9 cellular contexts compared by ENCODE assay signal in genomic region chr17:27319536-27320221, GRCh38. TPM values are rescaled to one million over a fixed set of nuclear protein-coding genes. Genes with fewer than 3 reads are reported as not detected.
DNase-seq lines count a peak whose midpoint lies in the region; ATAC-seq, FAIRE-seq and TF ChIP-seq lines count a peak whose summit lies in the region.
"Had no signal": no experiment of that assay in that cellular context is flagged by ENCODE, and none has a peak within 500 bp of the region (broad histone marks: within the 10 kb centered on the region; RNA-seq: fewer than 3 reads in every experiment).

No MANE protein-coding gene starts in this region.

- H2AFZ ChIP-seq in GM12878 (ENCODE audit: control insufficient read depth, low read depth, low read length) = no peak overlapping the region

- no peak for TF ChIP-seq RAD21 in GM12878 (IDR thresholded peaks at IDR 0.05; ENCODE audit: insufficient read depth, low read depth, low read length)

- 84% methylated on average over 4 of the region's 4 CpGs for WGBS in GM12878 (ENCODE audit: insufficient coverage, insufficient replicate concordance, low lambda C conversion rate, missing lambda C conversion rate)

- no peaks in the 10 kb centered on the region for H3K4me1 ChIP-seq in GM12878 (ENCODE audit: control insufficient read depth, insufficient read depth, low read length)

- no peak overlapping the region for H3K27ac ChIP-seq in GM12878 (ENCODE audit: control insufficient read depth, insufficient read depth)
- H3K27ac ChIP-seq in temporal lobe (ENCODE audit: low read depth, low read length) = peak overlapping the region; percentile 4

- H3K4me3 ChIP-seq in GM12878 = no peak overlapping the region

- DNase-seq in NCI-H1092 treated with DMSO at 0.1 percent for 48 hours (lab: John Stamatoyannopoulos, UW) = peak; percentile 67
- no peak for DNase-seq in GM12878 (ENCODE audit: low read depth, low spot score)
- peak; percentile 57 to 76 for DNase-seq in left colon
- DNase-seq in stimulated activated naive CD4-positive, alpha-beta T cell treated with Interleukin-2 at 50 U/mL for 16 hours (lab: John Stamatoyannopoulos, UW) = no peak
- DNase-seq: activated B cell treated with CpG ODN at 0.5 μM for 24 hours had no signal

- CTCF ChIA-PET in GM12878 (lab: Yijun Ruan, JAX) = interaction anchor here (0.6 to 1.8 kb wide), 5 partner anchors 14 to 113 kb away, joined by 3 to 7 read pairs (median 4); no protein-coding TSS in a partner anchor

- no peak for FAIRE-seq in GM12878 (lab: Jason Lieb, UNC)

- no peak for TF ChIP-seq POLR2A in GM12878 (IDR thresholded peaks at IDR 0.05; ENCODE audit: low read depth, low read length)

- no peaks in the 10 kb centered on the region for H3K9me3 ChIP-seq in GM12878 (replicated peaks; ENCODE audit: control insufficient read depth, insufficient read depth, low read length)

- H4K20me1 ChIP-seq in GM12878 (ENCODE audit: control insufficient read depth, insufficient read depth) = no peaks in the 10 kb centered on the region

- BruUV-seq in GM12878 (replicated peaks; lab: Mats Ljungman, UMichigan) = no TSS peak

- POLR2A ChIA-PET in GM12878 (lab: Charles Lee) = interaction anchor here (0.5 to 1.2 kb wide), 3 partner anchors 8 to 21 kb away, joined by 3 to 6 read pairs (median 4); no protein-coding TSS in a partner anchor

- intact Hi-C loops in GM12878 (cut with micrococcal nuclease; ENCODE audit: unreplicated experiment) (no loop called here), left colon (cut with DNase I, micrococcal nuclease) (no loop called here)

- ATAC-seq in GM12878 (no peak), left colon (peak; percentile 12), GM21360 (IDR thresholded peaks at IDR 0.05; ENCODE audit: unreplicated experiment) (no peak), HG03571 (IDR thresholded peaks at IDR 0.05; ENCODE audit: unreplicated experiment) (no peak), GM18907 (IDR thresholded peaks at IDR 0.05; ENCODE audit: unreplicated experiment) (no peak)

- TF ChIP-seq CTCF in GM12878 (IDR thresholded peaks at IDR 0.05 in 2 of 3, conservative IDR thresholded peaks at IDR 0.05 in 1 of 3; ENCODE audit: control insufficient read depth in 2 of 3, extremely low read depth in 1 of 3, insufficient read depth in 1 of 3, low read depth in 3 of 3, low read length in 3 of 3) = no peak

- RAD21 ChIA-PET in GM12878 (lab: Charles Lee; ENCODE audit: unreplicated experiment) = interaction anchor here (1.1 to 1.3 kb wide), 3 partner anchors 23 to 83 kb away, joined by 3 to 4 read pairs (median 4); no protein-coding TSS in a partner anchor

- no peak overlapping the region for H3K4me2 ChIP-seq in GM12878 (ENCODE audit: control insufficient read depth, insufficient read depth)

- SMC1A ChIA-PET in GM12878 (lab: Charles Lee; ENCODE audit: uncharacterized antibody, unreplicated experiment) = interaction anchor here (0.7 to 1.4 kb wide), 4 partner anchors 8 to 82 kb away, joined by 3 to 5 read pairs (median 4); no protein-coding TSS in a partner anchor

- in situ Hi-C loops in GM12878 (cut with MboI) = no loop called here

- no peak for TF ChIP-seq EP300 in GM12878 (IDR thresholded peaks at IDR 0.05; ENCODE audit: borderline replicate concordance in 1 of 2, control insufficient read depth in 1 of 2, low read depth in 2 of 2, low read length in 2 of 2)

- no peaks in the 10 kb centered on the region for H3K79me2 ChIP-seq in GM12878 (ENCODE audit: control insufficient read depth, insufficient read depth, low read length)

- no peaks in the 10 kb centered on the region for H3K27me3 ChIP-seq in GM12878 (replicated peaks in 1 of 2; ENCODE audit: control insufficient read depth in 2 of 2, insufficient read depth in 2 of 2, low read length in 1 of 2)

- peaks cover 4 to 10% of the 10 kb centered on the region in 2 experiments; a peak in 3 of 4 replicates for H3K36me3 ChIP-seq in GM12878 (ENCODE audit: control insufficient read depth in 2 of 2, insufficient read depth in 2 of 2, low read length in 1 of 2)

- H3K9ac ChIP-seq in GM12878 (ENCODE audit: control insufficient read depth, insufficient read depth, low read length) = no peak overlapping the region

TF ChIP-seq in GM12878, 131 proteins besides CTCF, POLR2A, EP300 and RAD21:
- TF ChIP-seq POLR2AphosphoS2 (IDR thresholded peaks at IDR 0.05; ENCODE audit: low read depth, low read length) (0 out of 2 replicates have a peak, but pooled peaks have one; percentile 3), KLF5 (IDR thresholded peaks at IDR 0.05; ENCODE audit: partially characterized antibody) (no peak)

RNA-seq across cellular contexts. Expression of gene WSB1, which starts 25.8 kb away (rescaled TPM):
- 1,230 and 1,283 TPM in 2 replicates for total RNA-seq in GM12878 (2013; cell fraction: nucleolus; rRNA removed)
- total RNA-seq in GM12878 (2014; rRNA removed) (84.1 and 102 TPM in 2 replicates), GM12878 (2014; rRNA removed; fragmentation: Illumina TruSeq; extraction: Trizol) (91.5 and 94.3 TPM in 2 replicates), GM12878 (2021) (91.0 and 108 TPM in 2 replicates), left colon (100 to 1,000 TPM in 1 of 2 donors, 10 to 100 TPM in 1; 91.9 to 121 TPM), temporal lobe (224 TPM)
- polyA plus RNA-seq in GM12878 (2011; ENCODE audit: low read depth) = 111 TPM
- polyA plus RNA-seq in GM12878 (2011; rRNA removed) (458 and 632 TPM in 2 replicates), GM12878 (2014; fragmentation: Illumina TruSeq; extraction: Trizol) (108 and 151 TPM in 2 replicates), GM12878 (2014; fragmentation: Nextera tagmentation; extraction: Ambion mirVana) (10 to 100 TPM; 26.6 to 49.8 TPM), GM12878 (2014; rRNA removed) (121 and 162 TPM in 2 replicates), GM12878 (2016; fragmentation: Nextera tagmentation; extraction: Ambion mirVana) (100 to 1,000 TPM; 101 TPM)
- 374 and 577 TPM in 2 replicates for polyA plus RNA-seq in GM12878 (2011; cell fraction: cytosol; rRNA removed)
- 1,022 and 1,033 TPM in 2 replicates for polyA plus RNA-seq in GM12878 (2011; cell fraction: nucleus; rRNA removed)
- 116 and 173 TPM in 2 replicates for polyA plus RNA-seq in GM12878 (2012)
- polyA minus RNA-seq in GM12878 (2011; rRNA and poly(A)+ RNA removed) = 122 and 137 TPM in 2 replicates
- 68.0 and 68.3 TPM in 2 replicates for polyA minus RNA-seq in GM12878 (2011; cell fraction: cytosol; rRNA and poly(A)+ RNA removed)
- 108 and 118 TPM in 2 replicates for polyA minus RNA-seq in GM12878 (2011; cell fraction: nucleus; rRNA and poly(A)+ RNA removed)

Comparison
In these comparisons a context has a peak if more than half of its experiments do, and no peak if none do; other contexts are left out.
1. DNase-seq: peak in NCI-H1092 treated with DMSO at 0.1 percent for 48 hours (single experiment) and left colon (2 of 2); none in GM12878 (single experiment) and stimulated activated naive CD4-positive, alpha-beta T cell treated with Interleukin-2 at 50 U/mL for 16 hours (single experiment).